Comparison of ENCODE assay signal across 8 cellular contexts in genomic region chr11:68004551-68005335, GRCh38. TPM values are rescaled to one million over a fixed set of nuclear protein-coding genes. Genes with fewer than 3 reads are reported as not detected.
DNase-seq lines count a peak whose midpoint lies in the region; ATAC-seq and TF ChIP-seq lines count a peak whose summit lies in the region.

No MANE protein-coding gene starts in this region.

- H3K4me1 ChIP-seq in CD4-positive, CD25-positive, alpha-beta regulatory T cell (ENCODE audit: control insufficient read depth, insufficient read depth, low read length, poor library complexity, severe bottlenecking): peaks cover 11% of the 10 kb centered on the region
- H3K4me1 ChIP-seq in prostate gland (replicated peaks): no peaks in the 10 kb centered on the region
- peaks cover 12% of the 10 kb centered on the region; the same call in 1 of the 2 replicates for H3K4me1 ChIP-seq in SJCRH30

- H3K9me3 Mint-ChIP-seq in CD4-positive, CD25-positive, alpha-beta regulatory T cell: no peaks in the 10 kb centered on the region
- no peaks in the 10 kb centered on the region for H3K9me3 Mint-ChIP-seq in central memory CD8-positive, alpha-beta T cell
- H3K9me3 Mint-ChIP-seq in nephron progenitor cell: no peaks in the 10 kb centered on the region

- no peak for TF ChIP-seq CTCF in LNCaP clone FGC (IDR thresholded peaks at IDR 0.05; ENCODE audit: control insufficient read depth, extremely low read depth, insufficient read depth)
- no peak for TF ChIP-seq CTCF in nephron progenitor cell (IDR thresholded peaks at IDR 0.05)
- no peak for TF ChIP-seq CTCF in prostate gland (IDR thresholded peaks at IDR 0.05)

- peak overlapping the region; percentile 53 for H3K4me3 ChIP-seq in CD4-positive, CD25-positive, alpha-beta regulatory T cell (ENCODE audit: low read depth, low read length)
- H3K4me3 ChIP-seq in LNCaP clone FGC (ENCODE audit: low read depth, low read length) (peak overlapping the region; percentile 58), prostate gland (peak overlapping the region in 1 of 2 donors; percentile 64), SJCRH30 (no peak overlapping the region)

- no peak for DNase-seq in CD4-positive, CD25-positive, alpha-beta regulatory T cell
- DNase-seq in LNCaP clone FGC (ENCODE audit: low read depth): no peak
- no peak for DNase-seq in central memory CD8-positive, alpha-beta T cell (ENCODE audit: low spot score in 2 of 2)
- DNase-seq in nephron progenitor cell: no peak
- no peak for DNase-seq in hepatic stellate cell (ENCODE audit: low spot score)
- no peak for DNase-seq in prostate gland (ENCODE audit: low spot score)
- DNase-seq in SJCRH30: no peak
- DNase-seq in ACHN: no peak

- peak overlapping the region; percentile 65 to 93 (median 86) for H3K4me3 Mint-ChIP-seq in CD4-positive, CD25-positive, alpha-beta regulatory T cell
- H3K4me3 Mint-ChIP-seq in central memory CD8-positive, alpha-beta T cell: peak overlapping the region; percentile 87
- H3K4me3 Mint-ChIP-seq in nephron progenitor cell: peak overlapping the region; percentile 77

- ATAC-seq in CD4-positive, CD25-positive, alpha-beta regulatory T cell (ENCODE audit: low read depth in 2 of 2): no peak
- ATAC-seq in central memory CD8-positive, alpha-beta T cell (replicated peaks; ENCODE audit: extremely low read depth, poor library complexity, severe bottlenecking): no peak

- no peaks in the 10 kb centered on the region for H3K36me3 Mint-ChIP-seq in CD4-positive, CD25-positive, alpha-beta regulatory T cell
- peaks cover 10% of the 10 kb centered on the region for H3K36me3 Mint-ChIP-seq in central memory CD8-positive, alpha-beta T cell (ENCODE audit: insufficient read depth)
- H3K36me3 Mint-ChIP-seq in nephron progenitor cell (ENCODE audit: low read depth): no peaks in the 10 kb centered on the region

- peak overlapping the region in 2 of 3 donors; percentile 89 to 94 for H3K27ac Mint-ChIP-seq in CD4-positive, CD25-positive, alpha-beta regulatory T cell
- peak overlapping the region; percentile 51 for H3K27ac Mint-ChIP-seq in central memory CD8-positive, alpha-beta T cell (ENCODE audit: low read depth)
- no peak overlapping the region for H3K27ac Mint-ChIP-seq in nephron progenitor cell

- H3K27ac ChIP-seq in CD4-positive, CD25-positive, alpha-beta regulatory T cell (ENCODE audit: insufficient read depth, low read length, poor library complexity, severe bottlenecking): no peak overlapping the region
- no peak overlapping the region for H3K27ac ChIP-seq in prostate gland
- H3K27ac ChIP-seq in SJCRH30: no peak overlapping the region

- peaks cover 8% of the 10 kb centered on the region for H3K27me3 Mint-ChIP-seq in CD4-positive, CD25-positive, alpha-beta regulatory T cell
- no peaks in the 10 kb centered on the region for H3K27me3 Mint-ChIP-seq in central memory CD8-positive, alpha-beta T cell
- peaks cover 58% of the 10 kb centered on the region for H3K27me3 Mint-ChIP-seq in nephron progenitor cell (ENCODE audit: low read depth, poor library complexity)

- no peaks in the 10 kb centered on the region for H3K36me3 ChIP-seq in CD4-positive, CD25-positive, alpha-beta regulatory T cell (ENCODE audit: control insufficient read depth, insufficient read depth, low read length)
- H3K36me3 ChIP-seq in prostate gland (no peaks in the 10 kb centered on the region), SJCRH30 (no peaks in the 10 kb centered on the region)

- 77% methylated on average over 14 of the region's 14 CpGs for WGBS in prostate gland

- intact Hi-C loops in prostate gland (cut with DNase I): no loop called here

- no peaks in the 10 kb centered on the region for H3K27me3 ChIP-seq in CD4-positive, CD25-positive, alpha-beta regulatory T cell (ENCODE audit: control insufficient read depth, insufficient read depth, low read length)
- H3K27me3 ChIP-seq in prostate gland (replicated peaks; ENCODE audit: insufficient read depth): no peaks in the 10 kb centered on the region
- H3K27me3 ChIP-seq in SJCRH30: no peaks in the 10 kb centered on the region

- in situ Hi-C loops in ACHN (cut with HindIII; ENCODE audit: low pct_ligation_motif_present, low pct_unique_long_range_greater_than_20kb, low sequenced_read_pairs): no loop called here

- peaks cover 0 to 25% (median 9%) of the 10 kb centered on the region in 4 donors for H3K4me1 Mint-ChIP-seq in CD4-positive, CD25-positive, alpha-beta regulatory T cell
- H3K4me1 Mint-ChIP-seq in central memory CD8-positive, alpha-beta T cell: peaks cover 20% of the 10 kb centered on the region
- H3K4me1 Mint-ChIP-seq in nephron progenitor cell: peaks cover 20% of the 10 kb centered on the region

- no peaks in the 10 kb centered on the region for H3K9me3 ChIP-seq in CD4-positive, CD25-positive, alpha-beta regulatory T cell (ENCODE audit: control insufficient read depth in 2 of 2, low read length in 2 of 2)
- no peaks in the 10 kb centered on the region for H3K9me3 ChIP-seq in prostate gland
- no peaks in the 10 kb centered on the region for H3K9me3 ChIP-seq in SJCRH30 (replicated peaks)

- TF ChIP-seq POLR2A in prostate gland (IDR thresholded peaks at IDR 0.05): no peak

RNA-seq across cellular contexts. Expression of gene UNC93B1, which starts 0.8 kb away (rescaled TPM):
- total RNA-seq in CD4-positive, CD25-positive, alpha-beta regulatory T cell: 19.0 TPM
- 10 to 100 TPM; 12.8 to 16.0 (median 13.9) TPM for polyA plus RNA-seq in CD4-positive, CD25-positive, alpha-beta regulatory T cell
- total RNA-seq in prostate gland: 10 to 100 TPM; 31.5 to 41.7 TPM
- total RNA-seq in SJCRH30 (2014; rRNA removed; shearing (Covaris generic)): not detected in 2 replicates

RNA-seq across cellular contexts. Expression of gene ALDH3B1, which starts 5.4 kb away (rescaled TPM):
- not detected for total RNA-seq in CD4-positive, CD25-positive, alpha-beta regulatory T cell
- not detected for polyA plus RNA-seq in CD4-positive, CD25-positive, alpha-beta regulatory T cell
- 1 to 10 TPM; 7.2 to 7.9 TPM for total RNA-seq in prostate gland
- total RNA-seq in SJCRH30 (2014; rRNA removed; shearing (Covaris generic)): 0.51 and 0.53 TPM in 2 replicates

RNA-seq across cellular contexts. Expression of gene NDUFS8, which starts 25.7 kb away (rescaled TPM):
- 66.6 TPM for total RNA-seq in CD4-positive, CD25-positive, alpha-beta regulatory T cell
- 100 to 1,000 TPM; 142 to 166 (median 152) TPM for polyA plus RNA-seq in CD4-positive, CD25-positive, alpha-beta regulatory T cell
- total RNA-seq in prostate gland: 100 to 1,000 TPM; 247 to 274 TPM
- 77.7 and 103 TPM in 2 replicates for total RNA-seq in SJCRH30 (2014; rRNA removed; shearing (Covaris generic))

RNA-seq across cellular contexts. Expression of gene TCIRG1, which starts 34.1 kb away (rescaled TPM):
- 290 TPM for total RNA-seq in CD4-positive, CD25-positive, alpha-beta regulatory T cell
- polyA plus RNA-seq in CD4-positive, CD25-positive, alpha-beta regulatory T cell: 10 to 100 TPM; 33.3 to 63.2 (median 46.2) TPM
- 100 to 1,000 TPM; 114 to 118 TPM for total RNA-seq in prostate gland
- 2.7 and 6.1 TPM in 2 replicates for total RNA-seq in SJCRH30 (2014; rRNA removed; shearing (Covaris generic))

Comparison
In these comparisons a context has a peak if more than half of its experiments do, and no peak if none do; other contexts are left out.
1. RNA of gene UNC93B1, which starts 0.8 kb away (total RNA-seq): 31.5 to 41.7 TPM in prostate gland and 19.0 TPM in CD4-positive, CD25-positive, alpha-beta regulatory T cell (single experiment); not detected in SJCRH30; every median in the first group is over 10 times any median in the second.
2. Peak in every context shown above with its lines, with median percentiles within 50 percentile points of each other: H3K4me3 Mint-ChIP-seq.